Comparison of ENCODE assay signal across 9 cellular contexts in genomic region chr19:17447704-17448189, GRCh38. TPM values are rescaled to one million over a fixed set of nuclear protein-coding genes. Genes with fewer than 3 reads are reported as not detected.
DNase-seq lines count a peak whose midpoint lies in the region; ATAC-seq and TF ChIP-seq lines count a peak whose summit lies in the region.
"Had no signal": no experiment of that assay in that cellular context is flagged by ENCODE, and none has a peak within 500 bp of the region (broad histone marks: within the 10 kb centered on the region; RNA-seq: fewer than 3 reads in every experiment).

No MANE protein-coding gene starts in this region.

- peak overlapping the region; percentile 43 for H3K4me2 ChIP-seq in mesendoderm (ENCODE audit: low read length)

- no peak overlapping the region for H3K4ac ChIP-seq in mesendoderm (ENCODE audit: low read depth, low read length)

- no peak for TF ChIP-seq POLR2A in vagina (IDR thresholded peaks at IDR 0.05)

- no peak overlapping the region for H3K27ac ChIP-seq in left ventricle myocardium inferior (replicated peaks)
- no peak overlapping the region for H3K27ac ChIP-seq in mesendoderm (ENCODE audit: low read depth, low read length)
- no peak overlapping the region for H3K27ac ChIP-seq in vagina
- H3K27ac ChIP-seq: gastrocnemius medialis had no signal

- intact Hi-C loops in left ventricle myocardium inferior (cut with micrococcal nuclease) (no loop called here), cardiac septum (cut with DNase I) (no loop called here), vagina (cut with DNase I) (no loop called here), left colon (cut with DNase I, micrococcal nuclease) (no loop called here)

- H3K36me3 ChIP-seq in left ventricle myocardium inferior (no peaks in the 10 kb centered on the region), mesendoderm (ENCODE audit: control insufficient read depth, insufficient read depth, low read length) (no peaks in the 10 kb centered on the region), vagina (no peaks in the 10 kb centered on the region)
- H3K36me3 ChIP-seq: gastrocnemius medialis had no signal

- H3K18ac ChIP-seq in mesendoderm (ENCODE audit: low read length) = peak overlapping the region; percentile 72

- no peaks in the 10 kb centered on the region for H3K9me3 ChIP-seq in left ventricle myocardium inferior (replicated peaks)
- no peaks in the 10 kb centered on the region for H3K9me3 ChIP-seq in vagina
- H3K9me3 ChIP-seq: gastrocnemius medialis had no signal

- H3K27me3 ChIP-seq in left ventricle myocardium inferior (ENCODE audit: low read depth) (peaks cover 42% of the 10 kb centered on the region), mesendoderm (ENCODE audit: insufficient read depth, low read length, poor library complexity) (peaks cover 2% of the 10 kb centered on the region), vagina (no peaks in the 10 kb centered on the region)

- H3K23ac ChIP-seq in mesendoderm (ENCODE audit: low read length) = no peak overlapping the region

- H3K4me3 ChIP-seq in left ventricle myocardium inferior (peak overlapping the region; percentile 63), astrocyte of the cerebellum (ENCODE audit: low read depth, low read length) (peak overlapping the region; percentile 16), mesendoderm (ENCODE audit: low read length) (no peak overlapping the region), vagina (peak overlapping the region; percentile 46 to 59)

- no peaks in the 10 kb centered on the region for H3K79me1 ChIP-seq in mesendoderm (ENCODE audit: low read length)

- no peak overlapping the region for H2BK15ac ChIP-seq in mesendoderm (replicated peaks; ENCODE audit: low read depth)

- no peak overlapping the region for H2BK5ac ChIP-seq in mesendoderm (ENCODE audit: low read length)

- ATAC-seq in HG03432 (IDR thresholded peaks at IDR 0.05; ENCODE audit: unreplicated experiment) (no peak), HG03175 (IDR thresholded peaks at IDR 0.05; ENCODE audit: unreplicated experiment) (no peak), left colon (no peak)
- ATAC-seq: gastrocnemius medialis had no signal

- peak overlapping the region; percentile 78 for H3K56ac ChIP-seq in mesendoderm (ENCODE audit: low read length)

- H3K79me2 ChIP-seq in mesendoderm (ENCODE audit: control insufficient read depth, insufficient read depth, low read length) = no peaks in the 10 kb centered on the region

- TF ChIP-seq CTCF in left ventricle myocardium inferior (IDR thresholded peaks at IDR 0.05; ENCODE audit: borderline replicate concordance) (no peak), astrocyte of the cerebellum (IDR thresholded peaks at IDR 0.05; ENCODE audit: low read depth, low read length, missing control alignments) (no peak), vagina (IDR thresholded peaks at IDR 0.05) (no peak)

- no peak for DNase-seq in left ventricle myocardium inferior
- no peak for DNase-seq in cardiac septum (ENCODE audit: low spot score)
- DNase-seq in astrocyte of the cerebellum (ENCODE audit: low read depth) = no peak
- no peak for DNase-seq in mesendoderm
- DNase-seq in vagina (ENCODE audit: extremely low spot score in 2 of 2) = no peak
- DNase-seq in left colon = no peak
- DNase-seq: gastrocnemius medialis had no signal

- WGBS in mesendoderm (ENCODE audit: extremely low coverage, insufficient coverage, low lambda C conversion rate) = no CpG with 5 or more reads among the region's 9 CpGs

- H3K9ac ChIP-seq in mesendoderm (ENCODE audit: low read length) = peak overlapping the region; percentile 53

- peaks cover 8% of the 10 kb centered on the region for H3K4me1 ChIP-seq in left ventricle myocardium inferior
- H3K4me1 ChIP-seq in mesendoderm (ENCODE audit: control insufficient read depth, low read depth, low read length) = no peaks in the 10 kb centered on the region
- H3K4me1 ChIP-seq in vagina = peaks cover 12% of the 10 kb centered on the region

- H4K5ac ChIP-seq in mesendoderm (ENCODE audit: low read length) = no peak overlapping the region

- H2BK120ac ChIP-seq in mesendoderm (ENCODE audit: low read depth, low read length) = no peak overlapping the region

- H4K8ac ChIP-seq in mesendoderm (ENCODE audit: low read depth, low read length) = no peak overlapping the region

- no peak overlapping the region for H2AK5ac ChIP-seq in mesendoderm (ENCODE audit: low read length)

- in situ Hi-C loops in astrocyte of the cerebellum (cut with HindIII; ENCODE audit: low sequenced_read_pairs) = no loop called here

RNA-seq across cellular contexts. Expression of gene TMEM221, which starts 0.7 kb away (rescaled TPM):
- total RNA-seq in left ventricle myocardium inferior (0.14 TPM), cardiac septum (not detected), vagina (0.49 TPM), left colon (under 1 TPM in 1 of 2 donors, not detected in 1; 0.18 TPM)
- polyA plus RNA-seq in mesendoderm (2013, experiment 1 of 2) = 0.22 TPM
- 0.25 TPM for polyA plus RNA-seq in mesendoderm (2013, experiment 2 of 2)
- total RNA-seq: gastrocnemius medialis had no signal

RNA-seq across cellular contexts. Expression of gene NXNL1, which starts 13.0 kb away (rescaled TPM):
- total RNA-seq in left ventricle myocardium inferior (0.33 TPM), cardiac septum (0.59 TPM), vagina (not detected), left colon (not detected)
- polyA plus RNA-seq in mesendoderm (2013, experiment 1 of 2) = not detected
- polyA plus RNA-seq in mesendoderm (2013, experiment 2 of 2) = not detected
- total RNA-seq: gastrocnemius medialis had no signal

RNA-seq across cellular contexts. Expression of gene SLC27A1, which starts 22.6 kb away (rescaled TPM):
- total RNA-seq in left ventricle myocardium inferior (59.3 TPM), cardiac septum (35.9 TPM), vagina (22.1 TPM), left colon (1 to 10 TPM; 4.8 to 7.1 TPM)
- 2.0 TPM for polyA plus RNA-seq in mesendoderm (2013, experiment 1 of 2)
- polyA plus RNA-seq in mesendoderm (2013, experiment 2 of 2) = 1.8 TPM

RNA-seq across cellular contexts. Expression of gene MVB12A, which starts 27.9 kb away (rescaled TPM):
- total RNA-seq in left ventricle myocardium inferior (19.6 TPM), cardiac septum (14.3 TPM), vagina (53.3 TPM), left colon (10 to 100 TPM; 54.4 to 60.7 TPM)
- polyA plus RNA-seq in mesendoderm (2013, experiment 1 of 2) = 24.2 TPM
- 22.3 TPM for polyA plus RNA-seq in mesendoderm (2013, experiment 2 of 2)

RNA-seq across cellular contexts. Expression of gene BST2, which starts 42.3 kb away (rescaled TPM):
- total RNA-seq in left ventricle myocardium inferior (42.2 TPM), cardiac septum (29.8 TPM), vagina (88.4 TPM), left colon (10 to 100 TPM; 14.8 to 27.5 TPM)
- 4.3 TPM for polyA plus RNA-seq in mesendoderm (2013, experiment 1 of 2)
- 4.1 TPM for polyA plus RNA-seq in mesendoderm (2013, experiment 2 of 2)
